In genomic region chr16:63146251-63146650, GRCh38 we compare ENCODE assay signal across 27 cellular contexts.
"Had no signal": no experiment of that assay in that cellular context is flagged by ENCODE, and none has a peak within 500 bp of the region (broad histone marks: within the 10 kb centered on the region; RNA-seq: fewer than 3 reads in every experiment).

No MANE protein-coding gene starts in this region.

- DNase-seq: stimulated activated CD4-positive, alpha-beta T cell treated with anti-CD3 and anti-CD28 coated beads, Interleukin-2, amount 100 ng/mL, for 48 hours; stimulated activated CD4-positive, alpha-beta T cell treated with anti-CD3 and anti-CD28 coated beads, Interleukin-4, amount 100 ng/mL, for 1 hour; stimulated activated CD4-positive, alpha-beta T cell treated with anti-CD3 and anti-CD28 coated beads, Interleukin-4, amount 100 ng/mL, for 24 hours; stimulated activated CD4-positive, alpha-beta T cell treated with anti-CD3 and anti-CD28 coated beads, Interleukin-4, amount 100 ng/mL, for 4 hours; stimulated activated CD8-positive, alpha-beta memory T cell treated with anti-CD3 and anti-CD28 coated beads, Interleukin-4, amount 100 ng/mL, for 48 hours; stimulated activated naive B cell treated with anti-CD40 and anti-IgM and Interleukin-4, amounts not matched to agents 10 μg/mL and 1 μg/mL and 100 μg/mL, for 72 hours; stimulated activated naive CD4-positive, alpha-beta T cell; stimulated activated naive CD4-positive, alpha-beta T cell treated with Interleukin-2 at 50 U/mL for 16 hours; stimulated activated naive CD8-positive, alpha-beta T cell treated with anti-CD3 and anti-CD28 coated beads, Interleukin-15, amount 100 ng/mL, for 72 hours; stimulated activated naive CD8-positive, alpha-beta T cell treated with anti-CD3 and anti-CD28 coated beads, Interleukin-15, Interleukin-2, amounts not matched to agents 100 U/mL and 50 U/mL, for 24 hours; stomach; substantia nigra; testis; thyroid gland; tibial artery; transverse colon; trophoblast cell; upper lobe of left lung; upper lobe of right lung; uterus had no signal

- H3K27me3 ChIP-seq: stomach, suprapubic skin, testis, thyroid gland, tibial artery, tibial nerve, transverse colon, upper lobe of left lung, upper lobe of right lung, uterus, vagina had no signal

- H3K4me1 ChIP-seq: stomach, suprapubic skin, testis, thyroid gland, tibial artery, tibial nerve, transverse colon, upper lobe of left lung, upper lobe of right lung, uterus, vagina had no signal

- H3K36me3 ChIP-seq: stomach, suprapubic skin, thoracic aorta, thyroid gland, tibial artery, tibial nerve, transverse colon, upper lobe of left lung, upper lobe of right lung, uterus, vagina had no signal

- H3K27ac ChIP-seq: stomach, suprapubic skin, testis, thoracic aorta, thyroid gland, tibial artery, tibial nerve, transverse colon, upper lobe of left lung, upper lobe of right lung, uterus, vagina had no signal

- H3K4me3 ChIP-seq: stomach, suprapubic skin, testis, thoracic aorta, thyroid gland, tibial artery, tibial nerve, transverse colon, upper lobe of left lung, upper lobe of right lung, uterus, vagina had no signal

- ATAC-seq: stimulated activated effector memory CD8-positive, alpha-beta T cell treated with anti-CD3 and anti-CD28 coated beads, Interleukin-12 subunit alpha, Interleukin-12 subunit beta, amount 100 ng/mL, for 72 hours; stimulated activated memory B cell treated with anti-CD40 and anti-IgM and Interleukin-4, amounts not matched to agents 10 μg/mL and 1 μg/mL and 100 μg/mL, for 72 hours; stimulated activated naive B cell treated with anti-CD40 and anti-IgM and Interleukin-4, amounts not matched to agents 10 μg/mL and 1 μg/mL and 100 μg/mL, for 72 hours; stimulated activated naive CD8-positive, alpha-beta T cell treated with anti-CD3 and anti-CD28 coated beads, Interleukin-15, amount 100 ng/mL, for 72 hours; stimulated activated naive CD8-positive, alpha-beta T cell treated with anti-CD3 and anti-CD28 coated beads, Interleukin-15, Interleukin-2, amounts not matched to agents 100 U/mL and 50 U/mL, for 24 hours; upper lobe of right lung had no signal

- FAIRE-seq: urothelium cell line had no signal

- H3K9me3 ChIP-seq: stomach, suprapubic skin, testis, thoracic aorta, tibial artery, tibial nerve, transverse colon, upper lobe of left lung, upper lobe of right lung, uterus, vagina had no signal
